In genomic region chr19:33280351-33280921, GRCh38 we compare ENCODE assay signal across 10 cellular contexts. TPM values are rescaled to one million over a fixed set of nuclear protein-coding genes. Genes with fewer than 3 reads are reported as not detected.
DNase-seq lines count a peak whose midpoint lies in the region; ATAC-seq and TF ChIP-seq lines count a peak whose summit lies in the region.
"Had no signal": no experiment of that assay in that cellular context is flagged by ENCODE, and none has a peak within 500 bp of the region (broad histone marks: within the 10 kb centered on the region; RNA-seq: fewer than 3 reads in every experiment).

No MANE protein-coding gene starts in this region.

- H3K9me3 ChIP-seq in subcutaneous abdominal adipose tissue (ENCODE audit: control insufficient read depth in 5 of 5, low read length in 5 of 5) = no peaks in the 10 kb centered on the region
- H3K9me3 ChIP-seq in body of pancreas = no peaks in the 10 kb centered on the region

- peaks cover 3 to 80% (median 73%) of the 10 kb centered on the region in 5 donors for H3K4me1 ChIP-seq in subcutaneous abdominal adipose tissue (ENCODE audit: control insufficient read depth in 5 of 5, insufficient read depth in 5 of 5, low read length in 5 of 5)
- H3K4me1 ChIP-seq in body of pancreas = peaks cover 8% of the 10 kb centered on the region

- H3K27ac Mint-ChIP-seq in activated T-helper 2 cell treated with anti-CD3 and anti-CD28 coated beads, Interferon-gamma antibody, Interleukin-2, Interleukin-4, amounts not matched to agents 10 μg/mL and 5 μg/mL and 100 μg/mL, durations not matched to agents 14 hours and 24 hours and 36 hours = peak overlapping the region; percentile 12
- no peak overlapping the region for H3K27ac Mint-ChIP-seq in HFFc6

- H3K4me1 Mint-ChIP-seq in activated T-helper 2 cell treated with anti-CD3 and anti-CD28 coated beads, Interferon-gamma antibody, Interleukin-2, Interleukin-4, amounts not matched to agents 10 μg/mL and 5 μg/mL and 100 μg/mL, durations not matched to agents 14 hours and 24 hours and 36 hours (ENCODE audit: low read depth) = peaks cover 10% of the 10 kb centered on the region
- H3K4me1 Mint-ChIP-seq in HFFc6 (ENCODE audit: low read depth) = peaks cover 14% of the 10 kb centered on the region

- no peak overlapping the region for H3K4me3 Mint-ChIP-seq in activated T-helper 2 cell treated with anti-CD3 and anti-CD28 coated beads, Interferon-gamma antibody, Interleukin-2, Interleukin-4, amounts not matched to agents 10 μg/mL and 5 μg/mL and 100 μg/mL, durations not matched to agents 14 hours and 24 hours and 36 hours (ENCODE audit: low read depth)
- H3K4me3 Mint-ChIP-seq in HFFc6 = no peak overlapping the region

- H3K36me3 Mint-ChIP-seq in activated T-helper 2 cell treated with anti-CD3 and anti-CD28 coated beads, Interferon-gamma antibody, Interleukin-2, Interleukin-4, amounts not matched to agents 10 μg/mL and 5 μg/mL and 100 μg/mL, durations not matched to agents 14 hours and 24 hours and 36 hours (ENCODE audit: low read depth) = no peaks in the 10 kb centered on the region
- H3K36me3 Mint-ChIP-seq in HFFc6 (ENCODE audit: low read depth) = no peaks in the 10 kb centered on the region

- H3K4me3 ChIP-seq in subcutaneous abdominal adipose tissue (ENCODE audit: low read depth in 1 of 5, low read length in 5 of 5) (peak overlapping the region in 1 of 5 donors; percentile 16), body of pancreas (no peak overlapping the region)
- H3K4me3 ChIP-seq: skin epidermis had no signal

- ATAC-seq in HG03135 (IDR thresholded peaks at IDR 0.05; ENCODE audit: unreplicated experiment) (peak; percentile 69), body of pancreas (no peak)

- H3K36me3 ChIP-seq in subcutaneous abdominal adipose tissue (ENCODE audit: control insufficient read depth in 5 of 5, insufficient read depth in 5 of 5, low read length in 5 of 5) (no peaks in the 10 kb centered on the region), body of pancreas (replicated peaks in 1 of 2; ENCODE audit: insufficient read depth in 1 of 2, low read depth in 2 of 2) (no peaks in the 10 kb centered on the region)

- H3K27ac ChIP-seq in subcutaneous abdominal adipose tissue (ENCODE audit: low read depth, low read length) = peak overlapping the region; percentile 88
- no peak overlapping the region for H3K27ac ChIP-seq in body of pancreas
- H3K27ac ChIP-seq: epithelial cell of prostate had no signal

- TF ChIP-seq CTCF in body of pancreas (IDR thresholded peaks at IDR 0.05) (no peak), HFFc6 (IDR thresholded peaks at IDR 0.05) (no peak)

- peak; percentile 37 for DNase-seq in activated T-cell treated with anti-CD3 and anti-CD28 coated beads for 24 hours (ENCODE audit: low read depth)
- DNase-seq in activated T-cell treated with anti-CD3 and anti-CD28 coated beads, Interleukin-2, amount 50 U/mL, for 1 hour = no peak
- DNase-seq in activated T-helper 2 cell treated with anti-CD3 and anti-CD28 coated beads, Interferon-gamma antibody, Interleukin-2, Interleukin-4, amounts not matched to agents 10 μg/mL and 5 μg/mL and 100 μg/mL, durations not matched to agents 14 hours and 24 hours and 36 hours (ENCODE audit: low spot score) = peak; percentile 49
- DNase-seq in body of pancreas = no peak
- DNase-seq in HFFc6 = no peak
- no peak for DNase-seq in SW480 (ENCODE audit: low spot score)

- H3K9ac ChIP-seq in subcutaneous abdominal adipose tissue (ENCODE audit: low read length in 5 of 5) = peak overlapping the region in 1 of 5 donors; percentile 37

- TF ChIP-seq POLR2A in body of pancreas (IDR thresholded peaks at IDR 0.05) = no peak

- no peaks in the 10 kb centered on the region for H3K9me3 Mint-ChIP-seq in activated T-helper 2 cell treated with anti-CD3 and anti-CD28 coated beads, Interferon-gamma antibody, Interleukin-2, Interleukin-4, amounts not matched to agents 10 μg/mL and 5 μg/mL and 100 μg/mL, durations not matched to agents 14 hours and 24 hours and 36 hours
- no peaks in the 10 kb centered on the region for H3K9me3 Mint-ChIP-seq in HFFc6

- H3K27me3 Mint-ChIP-seq in activated T-helper 2 cell treated with anti-CD3 and anti-CD28 coated beads, Interferon-gamma antibody, Interleukin-2, Interleukin-4, amounts not matched to agents 10 μg/mL and 5 μg/mL and 100 μg/mL, durations not matched to agents 14 hours and 24 hours and 36 hours (ENCODE audit: low read depth) = peaks cover 3% of the 10 kb centered on the region
- H3K27me3 Mint-ChIP-seq in HFFc6 (ENCODE audit: insufficient read depth) = peaks cover 17% of the 10 kb centered on the region

- H3K27me3 ChIP-seq in subcutaneous abdominal adipose tissue (ENCODE audit: control insufficient read depth in 5 of 5, insufficient read depth in 4 of 5, low read length in 5 of 5) (no peaks in the 10 kb centered on the region), body of pancreas (no peaks in the 10 kb centered on the region)

- intact Hi-C loops in activated T-helper 2 cell treated with anti-CD3 and anti-CD28 coated beads, Interferon-gamma antibody, Interleukin-2, Interleukin-4, amounts not matched to agents 10 μg/mL and 5 μg/mL and 100 μg/mL, durations not matched to agents 14 hours and 24 hours and 36 hours (cut with micrococcal nuclease) = no loop called here
- intact Hi-C loops in body of pancreas (cut with DNase I) = no loop called here

- WGBS in body of pancreas, 2 donors = 67% methylated on average over 6 to 7 of the region's 8 CpGs

RNA-seq across cellular contexts. Expression of gene CEBPA, which starts 21.9 kb away (rescaled TPM):
- 0.73 and 0.90 TPM in 2 replicates for total RNA-seq in activated T-helper 2 cell treated with anti-CD3 and anti-CD28 coated beads, Interferon-gamma antibody, Interleukin-2, Interleukin-4, amounts not matched to agents 10 μg/mL and 5 μg/mL and 100 μg/mL, durations not matched to agents 14 hours and 24 hours and 36 hours
- 10 to 100 TPM; 12.5 to 73.2 TPM for total RNA-seq in body of pancreas
- total RNA-seq in HFFc6 (2021; fragmentation: NEBNext Ultra II Directional; extraction: Animal tissue kit (Norgen Biotek cat#: 25700)) = under 1 TPM in 5 of 6 experiments, not detected in 1; 0.12 to 0.24 (median 0.14) TPM

RNA-seq across cellular contexts. Expression of gene SLC7A10, which starts 54.8 kb away (rescaled TPM):
- total RNA-seq in activated T-helper 2 cell treated with anti-CD3 and anti-CD28 coated beads, Interferon-gamma antibody, Interleukin-2, Interleukin-4, amounts not matched to agents 10 μg/mL and 5 μg/mL and 100 μg/mL, durations not matched to agents 14 hours and 24 hours and 36 hours = not detected in 2 replicates
- 1 to 10 TPM in 1 of 2 donors, under 1 TPM in 1; 0.78 to 5.3 TPM for total RNA-seq in body of pancreas
- not detected for total RNA-seq in HFFc6 (2021; fragmentation: NEBNext Ultra II Directional; extraction: Animal tissue kit (Norgen Biotek cat#: 25700))

Comparison
In these comparisons a context has a peak if more than half of its experiments do, and no peak if none do; other contexts are left out.
1. DNase-seq: peak in activated T-cell treated with anti-CD3 and anti-CD28 coated beads for 24 hours (single experiment) and activated T-helper 2 cell treated with anti-CD3 and anti-CD28 coated beads, Interferon-gamma antibody, Interleukin-2, Interleukin-4, amounts not matched to agents 10 μg/mL and 5 μg/mL and 100 μg/mL, durations not matched to agents 14 hours and 24 hours and 36 hours (single experiment); none in activated T-cell treated with anti-CD3 and anti-CD28 coated beads, Interleukin-2, amount 50 U/mL, for 1 hour (single experiment), body of pancreas (0 of 4), HFFc6 (single experiment) and SW480 (single experiment).